In genomic region chr11:46675288-46675851, GRCh38 we compare ENCODE assay signal across 1 cellular context.
TF ChIP-seq lines count a peak whose summit lies in the region.

No MANE protein-coding gene starts in this region.

TF ChIP-seq in HepG2, 621 proteins besides CTCF, POLR2A, EP300 and RAD21 (continues in another document):
- TF ChIP-seq GLMP (CRISPR knock-in tag; IDR thresholded peaks at IDR 0.05; ENCODE audit: borderline replicate concordance) (no peak), FOXA3 (CRISPR knock-in tag; IDR thresholded peaks at IDR 0.05) (0 out of 2 replicates have a peak, but pooled peaks have one; percentile 20), IRF9 (CRISPR knock-in tag; IDR thresholded peaks at IDR 0.05; ENCODE audit: borderline replicate concordance) (no peak), DPF2 (CRISPR knock-in tag; IDR thresholded peaks at IDR 0.05; ENCODE audit: borderline replicate concordance, low read depth) (no peak), SKI (IDR thresholded peaks at IDR 0.05; ENCODE audit: partially characterized antibody) (no peak), SMYD3 (CRISPR knock-in tag; IDR thresholded peaks at IDR 0.05) (no peak), ZNF510 (CRISPR knock-in tag; IDR thresholded peaks at IDR 0.05; ENCODE audit: low read depth) (no peak), RBAK (CRISPR knock-in tag; IDR thresholded peaks at IDR 0.05) (no peak), IKZF1 (IDR thresholded peaks at IDR 0.05) (no peak), ZNF577 (CRISPR knock-in tag; IDR thresholded peaks at IDR 0.05; ENCODE audit: borderline replicate concordance, low read depth) (no peak), ATAD3A (CRISPR knock-in tag; IDR thresholded peaks at IDR 0.05) (no peak), ZNF501 (CRISPR knock-in tag; IDR thresholded peaks at IDR 0.05) (peak; percentile 67), ETS1 (CRISPR knock-in tag; IDR thresholded peaks at IDR 0.05) (no peak), PAXIP1 (CRISPR knock-in tag; conservative IDR thresholded peaks at IDR 0.05) (no peak), CERS6 (CRISPR knock-in tag; IDR thresholded peaks at IDR 0.05) (no peak), SOX6 (IDR thresholded peaks at IDR 0.05) (no peak), SOX6 (CRISPR knock-in tag; IDR thresholded peaks at IDR 0.05) (peak; percentile 29; the same call in 1 of the 2 replicates), ZMYM4 (CRISPR knock-in tag; IDR thresholded peaks at IDR 0.05) (no peak), CEBPB (IDR thresholded peaks at IDR 0.05; ENCODE audit: borderline replicate concordance, low read depth, low read length) (peak; percentile 88), MXI1 (IDR thresholded peaks at IDR 0.05; ENCODE audit: borderline replicate concordance, low read depth, low read length) (no peak), TFAP4 (IDR thresholded peaks at IDR 0.05; ENCODE audit: borderline replicate concordance, low read depth) (no peak), ZNF746 (CRISPR knock-in tag; IDR thresholded peaks at IDR 0.05) (no peak), DRAP1 (CRISPR knock-in tag; IDR thresholded peaks at IDR 0.05) (no peak), RBM22 (optimal IDR thresholded peaks at IDR 0.05; ENCODE audit: low read length) (no peak), ATF2 (CRISPR knock-in tag; IDR thresholded peaks at IDR 0.05) (no peak), ZBTB44 (CRISPR knock-in tag; IDR thresholded peaks at IDR 0.05) (no peak), ZNF136 (CRISPR knock-in tag; IDR thresholded peaks at IDR 0.05; ENCODE audit: low read depth) (no peak), NR1H2 (CRISPR knock-in tag; IDR thresholded peaks at IDR 0.05; ENCODE audit: borderline replicate concordance, low read depth) (no peak), SAFB2 (CRISPR knock-in tag; IDR thresholded peaks at IDR 0.05; ENCODE audit: borderline replicate concordance, low read depth) (no peak), ZNF562 (CRISPR knock-in tag; IDR thresholded peaks at IDR 0.05; ENCODE audit: borderline replicate concordance) (no peak), HOMEZ (CRISPR knock-in tag; IDR thresholded peaks at IDR 0.05; ENCODE audit: low read depth) (no peak), HNF1B (CRISPR knock-in tag; IDR thresholded peaks at IDR 0.05) (peak; percentile 46; the same call in 1 of the 2 replicates), ZFP36 (IDR thresholded peaks at IDR 0.05; ENCODE audit: borderline replicate concordance, low read depth, low read length, partially characterized antibody) (no peak), TP53 (CRISPR knock-in tag; conservative IDR thresholded peaks at IDR 0.05) (no peak), ZFP36L2 (CRISPR knock-in tag; IDR thresholded peaks at IDR 0.05) (no peak), HIVEP1 (CRISPR knock-in tag; IDR thresholded peaks at IDR 0.05) (no peak), PRDM10 (CRISPR knock-in tag; IDR thresholded peaks at IDR 0.05; ENCODE audit: low read depth) (no peak), ZNF24 (IDR thresholded peaks at IDR 0.05) (no peak), CREBL2 (CRISPR knock-in tag; IDR thresholded peaks at IDR 0.05; ENCODE audit: borderline replicate concordance) (no peak), NAIF1 (CRISPR knock-in tag; IDR thresholded peaks at IDR 0.05; ENCODE audit: borderline replicate concordance) (no peak), ONECUT2 (CRISPR knock-in tag; IDR thresholded peaks at IDR 0.05) (no peak)
